8 cellular contexts compared by ENCODE assay signal in the genomic region with DNA sequence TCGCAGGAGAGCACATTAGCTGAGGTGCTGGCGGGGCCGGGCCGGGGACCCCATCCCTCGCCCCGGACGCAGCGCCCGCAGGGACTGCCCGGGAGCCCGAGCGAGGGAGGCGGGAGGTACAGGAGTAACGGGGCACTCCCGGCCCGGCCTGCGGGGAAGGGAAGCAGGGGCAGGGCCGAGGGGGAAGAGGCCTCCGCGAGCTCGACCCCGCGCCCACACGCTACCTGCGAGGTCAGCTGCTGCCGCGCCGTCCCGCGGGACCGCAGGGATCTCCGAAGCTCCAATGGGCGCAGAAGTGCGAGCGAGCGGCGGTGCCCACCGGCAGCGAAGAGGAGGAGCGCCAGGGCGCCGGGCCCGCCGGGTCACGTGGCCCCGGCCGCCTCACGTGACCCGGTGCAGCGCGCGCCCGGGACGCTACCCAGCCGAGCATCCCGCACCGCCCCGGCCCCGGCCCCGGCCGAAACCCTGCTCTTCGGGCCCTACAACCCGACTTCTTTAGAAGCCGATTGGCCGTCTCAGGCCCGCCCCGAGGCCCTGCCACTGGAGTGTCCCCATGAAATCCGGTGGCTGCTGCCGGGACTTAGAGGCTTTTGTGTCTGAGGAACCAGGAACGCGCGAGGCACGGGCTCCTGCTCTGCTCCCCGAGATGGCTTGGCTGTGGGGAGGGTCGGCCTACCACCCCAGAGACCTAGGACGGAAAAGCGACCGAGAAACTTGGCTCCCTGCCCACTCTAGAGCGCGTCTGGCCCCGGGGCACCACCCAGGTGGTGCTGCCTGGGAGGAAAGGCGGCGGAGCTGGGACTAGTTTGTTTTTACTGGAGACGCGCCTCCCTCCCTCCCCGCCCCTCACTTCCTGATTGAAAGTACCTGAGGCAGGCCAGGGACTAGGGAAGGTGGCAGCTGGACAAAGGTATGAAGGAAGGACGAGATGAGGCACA. TPM values are rescaled to one million over a fixed set of nuclear protein-coding genes. Genes with fewer than 3 reads are reported as not detected.
DNase-seq lines count a peak whose midpoint lies in the region; ATAC-seq and TF ChIP-seq lines count a peak whose summit lies in the region.

RCBTB1 (minus strand) TSS at position 339 of the 938 bp plus-strand sequence. CDS start 18,279 bp downstream, outside the sequence.

- peak within 1 kb of the TSS; percentile 89 for H3K4me2 ChIP-seq in neural cell (ENCODE audit: low read length)

- CTCF ChIA-PET in RWPE1 (lab: Yijun Ruan, JAX) = interaction anchor here (0.6 to 1.3 kb wide), 3 partner anchors 9 to 41 kb away, joined by 3 to 10 read pairs (median 3); no protein-coding TSS in a partner anchor

- peak; percentile 11 for TF ChIP-seq RAD21 in neural cell (conservative IDR thresholded peaks at IDR 0.05)

- no peaks in the 10 kb centered on the region for H3K79me2 ChIP-seq in neural cell (replicated peaks; ENCODE audit: insufficient read depth, low read length)

- no peaks in the 10 kb centered on the region for H3F3A ChIP-seq in neural cell (ENCODE audit: insufficient read depth, low read length, poor library complexity, severe bottlenecking)

- peak within 1 kb of the TSS; percentile 84 for H3K9ac ChIP-seq in neural cell (ENCODE audit: low read length)

- intact Hi-C loops in stomach (cut with DNase I; ENCODE audit: low total_unique reads) = no loop called here

- whole genome bisulfite sequencing in stomach, 5 donors = 0 to 1% (median 1%) methylated on average over 50 to 87 of the region's 87 CpGs

- H3K4me1 ChIP-seq in stomach = peaks cover 8 to 49% (median 35%) of the 10 kb centered on the region in 4 donors

- TF ChIP-seq EP300 in neural cell (conservative IDR thresholded peaks at IDR 0.05; ENCODE audit: poor library complexity, severe bottlenecking) (peak; percentile 59), stomach (IDR thresholded peaks at IDR 0.05) (no peak)

- no peak for TF ChIP-seq POLR2A in stomach (IDR thresholded peaks at IDR 0.05)

- H3K27me3 ChIP-seq in neural cell (ENCODE audit: insufficient read depth, low read depth, low read length) (no peaks in the 10 kb centered on the region), stomach (no peaks in the 10 kb centered on the region)

- peak within 1 kb of the TSS; percentile 92 for H2AFZ ChIP-seq in neural cell (ENCODE audit: low read depth, low read length)

- H3K9me2 ChIP-seq in neural cell (ENCODE audit: insufficient read depth, low read length) = no peaks in the 10 kb centered on the region

- H3K27ac ChIP-seq in RWPE1 = peak within 1 kb of the TSS; percentile 87
- peak within 1 kb of the TSS; percentile 67 for H3K27ac ChIP-seq in neural cell (ENCODE audit: low read length)
- H3K27ac ChIP-seq in stomach = peak within 1 kb of the TSS; percentile 87 to 98 (median 87)

- H3K36me3 ChIP-seq in neural cell (ENCODE audit: insufficient read depth, low read length) (no peaks in the 10 kb centered on the region), stomach (peaks cover 0 to 6% (median 2%) of the 10 kb centered on the region in 4 donors)

- no peaks in the 10 kb centered on the region for H4K20me1 ChIP-seq in neural cell (ENCODE audit: insufficient read depth)

- ATAC-seq in GM21447 (IDR thresholded peaks at IDR 0.05; ENCODE audit: unreplicated experiment) = peak; percentile 86

- TF ChIP-seq CTCF in RWPE1 (conservative IDR thresholded peaks at IDR 0.05; ENCODE audit: low read depth) (no peak), foreskin fibroblast (IDR thresholded peaks at IDR 0.05; ENCODE audit: low read depth, low read length) (no peak), neural cell (IDR thresholded peaks at IDR 0.05; ENCODE audit: poor library complexity, severe bottlenecking) (peak; percentile 3), stomach (IDR thresholded peaks at IDR 0.05) (no peak)

- POLR2A ChIA-PET in RWPE1 (lab: Yijun Ruan, JAX; ENCODE audit: low non-redundant PET) = interaction anchor here (1.3 kb wide), 1 partner anchor 12 kb away, joined by 4 read pairs; no protein-coding TSS in a partner anchor

- H3K4me3 ChIP-seq in foreskin fibroblast (ENCODE audit: low read depth in 1 of 2, low read length in 2 of 2) = peak within 1 kb of the TSS; percentile 65 to 95
- H3K4me3 ChIP-seq in neural cell (ENCODE audit: low read length) = peak within 1 kb of the TSS; percentile 91
- H3K4me3 ChIP-seq in stomach = peak within 1 kb of the TSS; percentile 75 to 97 (median 90)

- H3K9me3 ChIP-seq in neural cell (ENCODE audit: low read length) (no peaks in the 10 kb centered on the region), stomach (no peaks in the 10 kb centered on the region)

- DNase-seq in DMS53 (lab: John Stamatoyannopoulos, UW) (peak; percentile 87), HuH-7 (ENCODE audit: low spot score) (peak; percentile 83), RWPE1 (ENCODE audit: low spot score) (peak; percentile 84), activated gamma-delta T cell treated with Interleukin-2 at 50 U/mL for 16 hours (peak; percentile 64), foreskin fibroblast (peak; percentile 61 to 88), stomach (peak; percentile 77)

TF ChIP-seq in neural cell, 6 proteins besides CTCF, POLR2A, EP300 and RAD21:
- TF ChIP-seq SMC3 (conservative IDR thresholded peaks at IDR 0.05; ENCODE audit: poor library complexity) = no peak
- no peak for TF ChIP-seq EZH2 (IDR thresholded peaks at IDR 0.05; ENCODE audit: borderline replicate concordance, insufficient read depth, low read length, poor library complexity, severe bottlenecking)
- peak; percentile 66 for TF ChIP-seq POLR2AphosphoS5 (IDR thresholded peaks at IDR 0.05)
- TF ChIP-seq TAF1 (IDR thresholded peaks at IDR 0.05; ENCODE audit: low read depth) = peak; percentile 59
- TF ChIP-seq, protein P1, sequence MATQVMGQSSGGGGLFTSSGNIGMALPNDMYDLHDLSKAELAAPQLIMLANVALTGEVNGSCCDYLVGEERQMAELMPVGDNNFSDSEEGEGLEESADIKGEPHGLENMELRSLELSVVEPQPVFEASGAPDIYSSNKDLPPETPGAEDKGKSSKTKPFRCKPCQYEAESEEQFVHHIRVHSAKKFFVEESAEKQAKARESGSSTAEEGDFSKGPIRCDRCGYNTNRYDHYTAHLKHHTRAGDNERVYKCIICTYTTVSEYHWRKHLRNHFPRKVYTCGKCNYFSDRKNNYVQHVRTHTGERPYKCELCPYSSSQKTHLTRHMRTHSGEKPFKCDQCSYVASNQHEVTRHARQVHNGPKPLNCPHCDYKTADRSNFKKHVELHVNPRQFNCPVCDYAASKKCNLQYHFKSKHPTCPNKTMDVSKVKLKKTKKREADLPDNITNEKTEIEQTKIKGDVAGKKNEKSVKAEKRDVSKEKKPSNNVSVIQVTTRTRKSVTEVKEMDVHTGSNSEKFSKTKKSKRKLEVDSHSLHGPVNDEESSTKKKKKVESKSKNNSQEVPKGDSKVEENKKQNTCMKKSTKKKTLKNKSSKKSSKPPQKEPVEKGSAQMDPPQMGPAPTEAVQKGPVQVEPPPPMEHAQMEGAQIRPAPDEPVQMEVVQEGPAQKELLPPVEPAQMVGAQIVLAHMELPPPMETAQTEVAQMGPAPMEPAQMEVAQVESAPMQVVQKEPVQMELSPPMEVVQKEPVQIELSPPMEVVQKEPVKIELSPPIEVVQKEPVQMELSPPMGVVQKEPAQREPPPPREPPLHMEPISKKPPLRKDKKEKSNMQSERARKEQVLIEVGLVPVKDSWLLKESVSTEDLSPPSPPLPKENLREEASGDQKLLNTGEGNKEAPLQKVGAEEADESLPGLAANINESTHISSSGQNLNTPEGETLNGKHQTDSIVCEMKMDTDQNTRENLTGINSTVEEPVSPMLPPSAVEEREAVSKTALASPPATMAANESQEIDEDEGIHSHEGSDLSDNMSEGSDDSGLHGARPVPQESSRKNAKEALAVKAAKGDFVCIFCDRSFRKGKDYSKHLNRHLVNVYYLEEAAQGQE (IDR thresholded peaks at IDR 0.05; ENCODE audit: borderline replicate concordance) = no peak
- peak; percentile 84 for TF ChIP-seq MXI1 (conservative IDR thresholded peaks at IDR 0.05; ENCODE audit: poor library complexity, severe bottlenecking)
TF ChIP-seq in neural cell: peak in this region for 3.

RNA-seq across cellular contexts. Expression of gene RCBTB1, which starts in this region (rescaled TPM):
- polyA plus RNA-seq in neural cell (58.9 and 65.3 TPM in 2 replicates), stomach (1 to 10 TPM; 7.5 to 9.6 (median 9.2) TPM)
- polyA minus RNA-seq in neural cell = 34.8 and 36.2 TPM in 2 replicates
- total RNA-seq in stomach = 10 to 100 TPM in 3 of 5 donors, 1 to 10 TPM in 2; 1.2 to 48.2 (median 13.0) TPM

Comparison
In these comparisons a context has a peak if more than half of its experiments do, and no peak if none do; other contexts are left out.
1. Peak in every context shown above with its lines: DNase-seq, ATAC-seq, H3K4me3 ChIP-seq and H3K27ac ChIP-seq.